Comparison of ENCODE assay signal across 11 cellular contexts in genomic region chr1:224774378-224774777, GRCh38.
DNase-seq lines count a peak whose midpoint lies in the region; ATAC-seq and TF ChIP-seq lines count a peak whose summit lies in the region.
"Had no signal": no experiment of that assay in that cellular context is flagged by ENCODE, and none has a peak within 500 bp of the region (broad histone marks: within the 10 kb centered on the region; RNA-seq: fewer than 3 reads in every experiment).

No MANE protein-coding gene starts in this region.

- POLR2A ChIA-PET in PC-3 (lab: Charles Lee; ENCODE audit: unreplicated experiment) = no interaction called here
- POLR2A ChIA-PET in CD8-positive, alpha-beta T cell (lab: Charles Lee) = no interaction called here

- no peaks in the 10 kb centered on the region for H4K20me1 ChIP-seq in GM23338 (replicated peaks; ENCODE audit: insufficient read depth)
- no peaks in the 10 kb centered on the region for H4K20me1 ChIP-seq in PC-3 (ENCODE audit: low read length)

- BruUV-seq in PC-3 (replicated peaks; lab: Mats Ljungman, UMichigan) = no TSS peak

- CTCF ChIA-PET in PC-3 (lab: Charles Lee) = interaction anchor here (0.6 kb wide), 1 partner anchor 26 kb away, joined by 8 read pairs; no protein-coding TSS in a partner anchor
- CTCF ChIA-PET in CD8-positive, alpha-beta T cell (lab: Charles Lee) = no interaction called here

- H3K4me1 Mint-ChIP-seq in GM23338 = peaks cover 14% of the 10 kb centered on the region
- H3K4me1 Mint-ChIP-seq in CD8-positive, alpha-beta T cell (ENCODE audit: low read depth) = no peaks in the 10 kb centered on the region

- WGBS in liver = 99% methylated on average over 2 of the region's 2 CpGs

- no peak overlapping the region for H2AFZ ChIP-seq in GM23338
- H2AFZ ChIP-seq in PC-3 (ENCODE audit: low read length) = no peak overlapping the region

- peak; percentile 14 to 51 for TF ChIP-seq RAD21 in liver (IDR thresholded peaks at IDR 0.05)

- H3K9me3 ChIP-seq in PC-3 (ENCODE audit: low read length) (no peaks in the 10 kb centered on the region), liver (ENCODE audit: control insufficient read depth in 4 of 4, low read length in 3 of 4) (no peaks in the 10 kb centered on the region), left lung (no peaks in the 10 kb centered on the region)
- no peaks in the 10 kb centered on the region for H3K9me3 ChIP-seq in CD8-positive, alpha-beta T cell (ENCODE audit: low read length)

- H3K27me3 Mint-ChIP-seq in GM23338 (ENCODE audit: insufficient read depth, low read depth, poor library complexity) = no peaks in the 10 kb centered on the region
- H3K27me3 Mint-ChIP-seq in CD8-positive, alpha-beta T cell (ENCODE audit: low read depth) = peaks cover 10% of the 10 kb centered on the region

- H3K4me1 ChIP-seq in GM23338 (ENCODE audit: insufficient read depth) = peaks cover 9% of the 10 kb centered on the region
- 0 out of 2 replicates have a peak, but pooled peaks cover 4% of the 10 kb centered on the region for H3K4me1 ChIP-seq in PC-3 (ENCODE audit: insufficient read depth, low read length)
- H3K4me1 ChIP-seq in liver (ENCODE audit: control insufficient read depth in 4 of 4, insufficient read depth in 4 of 4, low read length in 3 of 4) = no peaks in the 10 kb centered on the region
- no peaks in the 10 kb centered on the region for H3K4me1 ChIP-seq in CD8-positive, alpha-beta T cell (ENCODE audit: insufficient read depth, low read length)
- H3K4me1 ChIP-seq in left lung = peaks cover 5 to 8% of the 10 kb centered on the region in 2 donors

- intact Hi-C loops in PC-3 (cut with micrococcal nuclease) (no loop called here), left lung (cut with DNase I) (no loop called here)
- intact Hi-C loops in CD8-positive, alpha-beta T cell (cut with DNase I, micrococcal nuclease) = no loop called here

- peak; percentile 96 for ATAC-seq in GM23338
- peak; percentile 56; the same call in 1 of the 2 replicates for ATAC-seq in PC-3
- ATAC-seq in CD8-positive, alpha-beta T cell = no peak
- no peak for ATAC-seq in left lung

- H3K4me3 ChIP-seq in GM23338 = no peak overlapping the region
- no peak overlapping the region for H3K4me3 ChIP-seq in PC-3 (ENCODE audit: low read length)
- no peak overlapping the region for H3K4me3 ChIP-seq in liver (ENCODE audit: low read depth in 1 of 3, low read length in 3 of 3)
- H3K4me3 ChIP-seq in CD8-positive, alpha-beta T cell (ENCODE audit: low read depth, low read length) = no peak overlapping the region
- no peak overlapping the region for H3K4me3 ChIP-seq in left lung

- no peak overlapping the region for H3K4me2 ChIP-seq in GM23338
- H3K4me2 ChIP-seq in PC-3 (ENCODE audit: low read length) = no peak overlapping the region

- H3K27ac ChIP-seq in GM23338 (ENCODE audit: low read depth) (no peak overlapping the region), PC-3 (ENCODE audit: low read length) (no peak overlapping the region), liver (ENCODE audit: low read depth in 1 of 2, low read length in 2 of 2) (no peak overlapping the region), left lung (no peak overlapping the region)
- no peak overlapping the region for H3K27ac ChIP-seq in CD8-positive, alpha-beta T cell (ENCODE audit: low read depth, low read length)

- H3K36me3 ChIP-seq in GM23338 (ENCODE audit: insufficient read depth) (no peaks in the 10 kb centered on the region), PC-3 (ENCODE audit: low read depth, low read length) (no peaks in the 10 kb centered on the region), liver (ENCODE audit: control insufficient read depth in 4 of 4, insufficient read depth in 3 of 4, low read depth in 1 of 4, low read length in 3 of 4) (no peaks in the 10 kb centered on the region), left lung (no peaks in the 10 kb centered on the region)
- no peaks in the 10 kb centered on the region for H3K36me3 ChIP-seq in CD8-positive, alpha-beta T cell (ENCODE audit: insufficient read depth, low read length)

- H3K9me2 ChIP-seq in GM23338 (ENCODE audit: insufficient read depth) (peaks cover 4% of the 10 kb centered on the region; the same call in 1 of the 2 replicates), PC-3 (replicated peaks; ENCODE audit: low read length) (no peaks in the 10 kb centered on the region)

- DNase-seq in GM23338 (ENCODE audit: low spot score) (peak; percentile 53), PC-3 (peak; percentile 18), Ammon's horn (ENCODE audit: low spot score) (no peak), left lung (no peak), hippocampal formation (lab: John Stamatoyannopoulos, UW) (no peak)
- no peak for DNase-seq in CD8-positive, alpha-beta T cell
- DNase-seq: activated CD4-positive, CD25-positive, alpha-beta regulatory T cell treated with anti-CD3 and anti-CD28 coated beads, Interleukin-2, amount 50 U/mL, for 72 hours; KBM-7; NCI-H774 had no signal

- no peaks in the 10 kb centered on the region; the same call in 2 of the 3 replicates for H3K9me3 Mint-ChIP-seq in GM23338
- H3K9me3 Mint-ChIP-seq in CD8-positive, alpha-beta T cell = no peaks in the 10 kb centered on the region

- H3K79me2 ChIP-seq in GM23338 (replicated peaks; ENCODE audit: insufficient read depth) = no peaks in the 10 kb centered on the region
- H3K79me2 ChIP-seq in PC-3 (ENCODE audit: low read length) = no peaks in the 10 kb centered on the region

- H3K9ac ChIP-seq in PC-3 (ENCODE audit: low read length) (no peak overlapping the region), liver (ENCODE audit: low read depth in 1 of 2, low read length in 2 of 2) (no peak overlapping the region)

- TF ChIP-seq CTCF in GM12874 (IDR thresholded peaks at IDR 0.05; ENCODE audit: insufficient read depth, low read depth, low read length) (peak; percentile 49), GM23338 (conservative IDR thresholded peaks at IDR 0.05; ENCODE audit: low read depth in 2 of 2) (peak; percentile 59 to 65), PC-3 (conservative IDR thresholded peaks at IDR 0.05; ENCODE audit: low read depth, low read length) (peak; percentile 55), liver (IDR thresholded peaks at IDR 0.05; ENCODE audit: low read depth, low read length, missing input control) (no peak), left lung (IDR thresholded peaks at IDR 0.05) (no peak)
- no peak for TF ChIP-seq CTCF in CD8-positive, alpha-beta T cell (IDR thresholded peaks at IDR 0.05)

- H3K36me3 Mint-ChIP-seq in GM23338 (ENCODE audit: low read depth) = no peaks in the 10 kb centered on the region
- H3K36me3 Mint-ChIP-seq in CD8-positive, alpha-beta T cell = no peaks in the 10 kb centered on the region

- no peak overlapping the region for H3K27ac Mint-ChIP-seq in GM23338
- no peak overlapping the region for H3K27ac Mint-ChIP-seq in CD8-positive, alpha-beta T cell

- H3F3A ChIP-seq in GM23338 (replicated peaks; ENCODE audit: low read depth) (no peaks in the 10 kb centered on the region), PC-3 (ENCODE audit: low read length, unreplicated experiment) (no peaks in the 10 kb centered on the region)

- H3K27me3 ChIP-seq in GM23338 (ENCODE audit: insufficient read depth) = no peaks in the 10 kb centered on the region
- no peaks in the 10 kb centered on the region; the same call in 1 of the 2 replicates for H3K27me3 ChIP-seq in PC-3 (ENCODE audit: low read length)
- H3K27me3 ChIP-seq in liver (ENCODE audit: control insufficient read depth in 4 of 4, insufficient read depth in 4 of 4, low read length in 3 of 4) = no peaks in the 10 kb centered on the region
- H3K27me3 ChIP-seq in CD8-positive, alpha-beta T cell (ENCODE audit: insufficient read depth, low read length) = no peaks in the 10 kb centered on the region
- H3K27me3 ChIP-seq in left lung = no peaks in the 10 kb centered on the region

- H3K4me3 Mint-ChIP-seq in GM23338 = no peak overlapping the region
- no peak overlapping the region for H3K4me3 Mint-ChIP-seq in CD8-positive, alpha-beta T cell

TF ChIP-seq in GM23338, 12 proteins besides CTCF, POLR2A, EP300 and RAD21 (continues in another document):
- TF ChIP-seq NANOG (IDR thresholded peaks at IDR 0.05; ENCODE audit: borderline replicate concordance) (no peak), ZNF114 (CRISPR knock-in tag; IDR thresholded peaks at IDR 0.05) (no peak), JUNB (IDR thresholded peaks at IDR 0.05; ENCODE audit: unreplicated experiment) (no peak), POLR2AphosphoS5 (IDR thresholded peaks at IDR 0.05; ENCODE audit: low read depth) (no peak), STAT1 (IDR thresholded peaks at IDR 0.05; ENCODE audit: unreplicated experiment) (no peak), CREB1 (CRISPR knock-in tag; IDR thresholded peaks at IDR 0.05; ENCODE audit: low read depth) (no peak), ZNF331 (CRISPR knock-in tag; IDR thresholded peaks at IDR 0.05; ENCODE audit: low read depth) (no peak), EZH2 (IDR thresholded peaks at IDR 0.05; ENCODE audit: low read depth, unreplicated experiment) (no peak)

TF ChIP-seq in liver, 16 proteins besides CTCF, POLR2A, EP300 and RAD21:
- TF ChIP-seq YY1 (IDR thresholded peaks at IDR 0.05) (no peak), EGR1 (IDR thresholded peaks at IDR 0.05; ENCODE audit: low read depth in 2 of 2) (no peak)

Comparison
In these comparisons a context has a peak if more than half of its experiments do, and no peak if none do; other contexts are left out.
1. CTCF ChIP-seq: peak in GM12874 (single experiment), GM23338 (2 of 2) and PC-3 (single experiment); none in liver (single experiment), CD8-positive, alpha-beta T cell (single experiment) and left lung (0 of 2).
2. ATAC-seq: peak in GM23338 (single experiment) and PC-3 (single experiment); none in CD8-positive, alpha-beta T cell (single experiment) and left lung (single experiment).
3. DNase-seq: peak in GM23338 (single experiment) and PC-3 (single experiment); none in CD8-positive, alpha-beta T cell (0 of 7), Ammon's horn (single experiment), left lung (0 of 2) and hippocampal formation (0 of 2).